ENCODE assay signal across 8 cellular contexts in genomic region chr5:59768204-59769040, GRCh38.
DNase-seq lines count a peak whose midpoint lies in the region; ATAC-seq and TF ChIP-seq lines count a peak whose summit lies in the region.

No MANE protein-coding gene starts in this region.

- no peaks in the 10 kb centered on the region for H3K9me2 ChIP-seq in PC-3 (replicated peaks; ENCODE audit: low read length)

- BruUV-seq in PC-3 (replicated peaks; lab: Mats Ljungman, UMichigan) (TSS peak; percentile 65), MCF 10A (replicated peaks; lab: Mats Ljungman, UMichigan) (TSS peak; percentile 44)

- H3K4me2 ChIP-seq in PC-3 (ENCODE audit: low read length) (peak overlapping the region; percentile 83), skeletal muscle satellite cell (ENCODE audit: low read length) (peak overlapping the region; percentile 89)

- H3K27ac Mint-ChIP-seq in MCF 10A (ENCODE audit: low read depth, unreplicated experiment): peak overlapping the region; percentile 98

- DNase-seq in ELR (ENCODE audit: low read depth) (peak; percentile 74), PC-3 (peak; percentile 65), MCF 10A (ENCODE audit: unreplicated experiment) (peak; percentile 94), islet precursor cell (peak; percentile 77), HUDEP-2 (lab: John Stamatoyannopoulos, UW; ENCODE audit: unreplicated experiment in 76 of 76) (no peak)
- DNase-seq in stimulated activated naive CD4-positive, alpha-beta T cell (lab: John Stamatoyannopoulos, UW): no peak

- no peaks in the 10 kb centered on the region for H3K36me3 Mint-ChIP-seq in MCF 10A (ENCODE audit: insufficient read depth, unreplicated experiment)

- CTCF ChIA-PET in PC-3 (lab: Charles Lee) (no interaction called here), MCF 10A (lab: Yijun Ruan, JAX) (interaction anchor here (0.7 to 4.8 kb wide), 5 partner anchors 20 to 1852 kb away, joined by 3 to 37 read pairs (median 4); no protein-coding TSS in a partner anchor)

- H3K9me3 ChIP-seq in PC-3 (ENCODE audit: low read length): no peaks in the 10 kb centered on the region
- H3K9me3 ChIP-seq in skeletal muscle satellite cell (replicated peaks; ENCODE audit: low read length): no peaks in the 10 kb centered on the region

- H3K9me3 Mint-ChIP-seq in MCF 10A (ENCODE audit: unreplicated experiment): no peaks in the 10 kb centered on the region

- H3K27me3 ChIP-seq in PC-3 (ENCODE audit: low read length): no peaks in the 10 kb centered on the region
- no peaks in the 10 kb centered on the region for H3K27me3 ChIP-seq in skeletal muscle satellite cell (ENCODE audit: control insufficient read depth, insufficient read depth, low read length)

- no peaks in the 10 kb centered on the region for H3K36me3 ChIP-seq in PC-3 (ENCODE audit: low read depth, low read length)
- no peaks in the 10 kb centered on the region for H3K36me3 ChIP-seq in skeletal muscle satellite cell (ENCODE audit: insufficient read depth, low read length)

- H3F3A ChIP-seq in PC-3 (ENCODE audit: low read length, unreplicated experiment): no peaks in the 10 kb centered on the region

- 0 out of 2 replicates have a peak, but pooled peaks cover 3% of the 10 kb centered on the region for H4K20me1 ChIP-seq in PC-3 (ENCODE audit: low read length)

- intact Hi-C loops in PC-3 (cut with micrococcal nuclease) (no loop called here), MCF 10A (cut with micrococcal nuclease) (loop anchor here (1.0 kb wide), 2 partner anchors 22 to 23 kb away; no protein-coding TSS in a partner anchor)

- ATAC-seq in HG03103 (IDR thresholded peaks at IDR 0.05; ENCODE audit: low read depth, unreplicated experiment) (peak; percentile 57), PC-3 (peak; percentile 77)

- POLR2A ChIA-PET in PC-3 (lab: Charles Lee; ENCODE audit: unreplicated experiment): interaction anchor here (0.5 to 0.9 kb wide), 5 partner anchors 8 to 25 kb away, joined by 3 to 6 read pairs (median 4); no protein-coding TSS in a partner anchor
- POLR2A ChIA-PET in MCF 10A (lab: Yijun Ruan, JAX): interaction anchor here (0.6 to 12.4 kb wide), 23 partner anchors 10 to 449 kb away, joined by 3 to 437 read pairs (median 4); no protein-coding TSS in a partner anchor

- peaks cover 16% of the 10 kb centered on the region; the same call in 1 of the 2 replicates for H3K79me2 ChIP-seq in PC-3 (ENCODE audit: low read length)

- H3K4me3 Mint-ChIP-seq in MCF 10A (ENCODE audit: unreplicated experiment): peak overlapping the region; percentile 98

- H3K4me1 ChIP-seq in PC-3 (ENCODE audit: insufficient read depth, low read length) (peaks cover 31% of the 10 kb centered on the region), skeletal muscle satellite cell (ENCODE audit: control insufficient read depth, insufficient read depth, low read length) (peaks cover 34% of the 10 kb centered on the region)

- no peak for TF ChIP-seq CTCF in PC-3 (conservative IDR thresholded peaks at IDR 0.05; ENCODE audit: low read depth, low read length)
- no peak for TF ChIP-seq CTCF in MCF 10A (IDR thresholded peaks at IDR 0.05; ENCODE audit: unreplicated experiment)

- H3K4me3 ChIP-seq in PC-3 (ENCODE audit: low read length) (peak overlapping the region; percentile 81), skeletal muscle satellite cell (ENCODE audit: low read length) (peak overlapping the region; percentile 71)

- no peaks in the 10 kb centered on the region for H3K27me3 Mint-ChIP-seq in MCF 10A (ENCODE audit: insufficient read depth, unreplicated experiment)

- H3K4me1 Mint-ChIP-seq in MCF 10A (ENCODE audit: insufficient read depth, unreplicated experiment): peaks cover 57% of the 10 kb centered on the region

- H2AFZ ChIP-seq in PC-3 (ENCODE audit: low read length): peak overlapping the region; percentile 75

- H3K27ac ChIP-seq in PC-3 (ENCODE audit: low read length): peak overlapping the region; percentile 80

- peak overlapping the region; percentile 91 for H3K9ac ChIP-seq in PC-3 (ENCODE audit: low read length)
- peak overlapping the region; percentile 77 for H3K9ac ChIP-seq in skeletal muscle satellite cell (ENCODE audit: low read depth, low read length)

Comparison
In these comparisons a context has a peak if more than half of its experiments do, and no peak if none do; other contexts are left out.
1. DNase-seq: peak in ELR (single experiment), PC-3 (single experiment), MCF 10A (single experiment) and islet precursor cell (single experiment); none in HUDEP-2 (0 of 76) and stimulated activated naive CD4-positive, alpha-beta T cell (0 of 6).